In genomic region chr5:40552981-40553380, GRCh38 we compare ENCODE assay signal across 1 cellular context.
TF ChIP-seq lines count a peak whose summit lies in the region.

No MANE protein-coding gene starts in this region.

TF ChIP-seq in endothelial cell of umbilical vein, 7 proteins besides CTCF, POLR2A, EP300 and RAD21 (continued from another document):
- TF ChIP-seq EZH2 (IDR thresholded peaks at IDR 0.05; ENCODE audit: borderline replicate concordance, low read depth, low read length, severe bottlenecking), result no peak
- TF ChIP-seq MAX (IDR thresholded peaks at IDR 0.05; ENCODE audit: insufficient read depth, insufficient read length), result no peak
- TF ChIP-seq FOS (IDR thresholded peaks at IDR 0.05; ENCODE audit: borderline replicate concordance, insufficient read depth, low read length), result no peak
